Comparison of ENCODE assay signal across 17 cellular contexts in the genomic region with DNA sequence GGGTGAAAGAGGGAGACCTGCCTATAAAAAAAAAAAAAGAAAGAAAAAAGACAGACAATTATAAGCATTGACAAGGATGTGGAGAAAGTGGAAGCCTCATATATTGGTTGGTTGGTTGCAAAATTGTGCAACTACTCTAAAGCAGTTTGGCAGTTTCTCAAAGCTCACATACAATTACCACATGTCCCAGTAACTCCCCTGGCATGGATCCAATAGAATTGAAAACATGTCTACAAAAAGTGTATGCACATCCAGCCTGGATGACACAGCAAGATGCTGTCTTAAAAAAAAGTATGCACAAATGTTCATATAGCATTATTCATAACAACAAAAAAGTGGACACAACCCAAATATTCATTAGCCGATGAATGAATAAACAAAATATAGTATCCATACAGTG. TPM values are rescaled to one million over a fixed set of nuclear protein-coding genes. Genes with fewer than 3 reads are reported as not detected.
DNase-seq lines count a peak whose midpoint lies in the region; ATAC-seq, FAIRE-seq and TF ChIP-seq lines count a peak whose summit lies in the region.
"Had no signal": no experiment of that assay in that cellular context is flagged by ENCODE, and none has a peak within 500 bp of the region (broad histone marks: within the 10 kb centered on the region; RNA-seq: fewer than 3 reads in every experiment).

No MANE protein-coding gene starts in this region.

- H3K4me1 ChIP-seq in breast epithelium = peaks cover 0 to 7% of the 10 kb centered on the region in 2 donors

- no TSS peak for BruUV-seq in MCF 10A (replicated peaks; lab: Mats Ljungman, UMichigan)

- H3K4me3 ChIP-seq in breast epithelium = no peak overlapping the region
- H3K4me3 ChIP-seq: BLaER1 treated with 17β-estradiol and CSF1 and Interleukin-3, amounts not matched to agents 10 nM and 100 nM had no signal

- H3K27me3 Mint-ChIP-seq in MCF 10A (ENCODE audit: insufficient read depth, unreplicated experiment) = no peaks in the 10 kb centered on the region

- H3K4me1 Mint-ChIP-seq in MCF 10A (ENCODE audit: insufficient read depth, unreplicated experiment) = peaks cover 8% of the 10 kb centered on the region

- H3K27ac ChIP-seq in breast epithelium = peak overlapping the region in 1 of 2 donors; percentile 43
- H3K27ac ChIP-seq: BLaER1 treated with 17β-estradiol and CSF1 and Interleukin-3, amounts not matched to agents 10 nM and 100 nM; neutrophil had no signal

- intact Hi-C loops in MCF 10A (cut with micrococcal nuclease) = no loop called here
- intact Hi-C loops in breast epithelium (cut with DNase I; ENCODE audit: low total_unique reads) = no loop called here

- no peak overlapping the region for H3K4me3 Mint-ChIP-seq in MCF 10A (ENCODE audit: unreplicated experiment)
- H3K4me3 Mint-ChIP-seq: endodermal cell had no signal

- H3K27ac Mint-ChIP-seq in MCF 10A (ENCODE audit: low read depth, unreplicated experiment) = peak overlapping the region; percentile 71
- H3K27ac Mint-ChIP-seq: endodermal cell had no signal

- no peaks in the 10 kb centered on the region for H3K9me3 Mint-ChIP-seq in MCF 10A (ENCODE audit: unreplicated experiment)

- no peak for TF ChIP-seq POLR2A in breast epithelium (IDR thresholded peaks at IDR 0.05)

- TF ChIP-seq CTCF in MCF 10A (IDR thresholded peaks at IDR 0.05; ENCODE audit: unreplicated experiment) (no peak), breast epithelium (IDR thresholded peaks at IDR 0.05) (no peak)

- ATAC-seq in esophagus mucosa = peak; percentile 50
- no peak for ATAC-seq in GM21367 (IDR thresholded peaks at IDR 0.05; ENCODE audit: unreplicated experiment)

- H3K36me3 ChIP-seq in breast epithelium = no peaks in the 10 kb centered on the region
- H3K36me3 ChIP-seq: neutrophil had no signal

- peak; percentile 23 for FAIRE-seq in urothelium cell line (lab: Jason Lieb, UNC)
- FAIRE-seq: kidney had no signal

- H3K9me3 ChIP-seq in breast epithelium = peaks cover 0 to 7% of the 10 kb centered on the region in 2 donors

- H3K36me3 Mint-ChIP-seq in MCF 10A (ENCODE audit: insufficient read depth, unreplicated experiment) = no peaks in the 10 kb centered on the region

- H3K27me3 ChIP-seq in breast epithelium = no peaks in the 10 kb centered on the region
- H3K27me3 ChIP-seq: BLaER1 treated with 17β-estradiol and CSF1 and Interleukin-3, amounts not matched to agents 10 nM and 100 nM; neutrophil had no signal

- CTCF ChIA-PET in MCF 10A (lab: Yijun Ruan, JAX) = interaction anchor here (0.6 to 2.3 kb wide), 5 partner anchors 11 to 1145 kb away, joined by 3 to 6 read pairs (median 4); no protein-coding TSS in a partner anchor

- peak; percentile 95 for DNase-seq in MCF 10A (ENCODE audit: unreplicated experiment)
- DNase-seq in breast epithelium (ENCODE audit: low spot score in 2 of 2) = no peak
- DNase-seq in NOMO-1 treated with dmso at 0.1 percent for 144 hours (lab: John Stamatoyannopoulos, UW; ENCODE audit: unreplicated experiment) = peak; percentile 73
- no peak for DNase-seq in urothelium cell line (ENCODE audit: low spot score)
- DNase-seq in 8988T = no peak
- no peak for DNase-seq in activated T-cell treated with anti-CD3 and anti-CD28 coated beads, Interleukin-2, amount 50 U/mL, for 48 hours
- DNase-seq: activated CD4-positive, alpha-beta T cell treated with anti-CD3 and anti-CD28 coated beads, Interleukin-2, amount 50 U/mL, for 48 hours; activated naive CD4-positive, alpha-beta T cell treated with anti-CD3 and anti-CD28 coated beads, Interleukin-2, amount 50 U/mL, for 16 hours; endodermal cell; kidney; stimulated activated CD4-positive, alpha-beta T cell treated with anti-CD3 and anti-CD28 coated beads, Interleukin-4, amount 100 ng/mL, for 1 hour; substantia nigra; SW 1271 had no signal

- POLR2A ChIA-PET in MCF 10A (lab: Yijun Ruan, JAX) = interaction anchor here (1.5 to 5.1 kb wide), 3 partner anchors 8 to 19 kb away, joined by 3 to 47 read pairs (median 11); no protein-coding TSS in a partner anchor

RNA-seq across cellular contexts. Expression of gene SETMAR, which starts 19.5 kb away (rescaled TPM):
- total RNA-seq in MCF 10A (2022) (5.1 and 8.3 TPM in 2 replicates), breast epithelium (10 to 100 TPM; 35.1 to 58.7 (median 46.7) TPM), esophagus mucosa (9.2 TPM)

Comparison
In these comparisons a context has a peak if more than half of its experiments do, and no peak if none do; other contexts are left out.
1. DNase-seq: peak in MCF 10A (single experiment) and NOMO-1 treated with dmso at 0.1 percent for 144 hours (single experiment); none in breast epithelium (0 of 2), urothelium cell line (single experiment), 8988T (single experiment) and activated T-cell treated with anti-CD3 and anti-CD28 coated beads, Interleukin-2, amount 50 U/mL, for 48 hours (0 of 2).